ENCODE assay signal across 26 cellular contexts in the genomic region with DNA sequence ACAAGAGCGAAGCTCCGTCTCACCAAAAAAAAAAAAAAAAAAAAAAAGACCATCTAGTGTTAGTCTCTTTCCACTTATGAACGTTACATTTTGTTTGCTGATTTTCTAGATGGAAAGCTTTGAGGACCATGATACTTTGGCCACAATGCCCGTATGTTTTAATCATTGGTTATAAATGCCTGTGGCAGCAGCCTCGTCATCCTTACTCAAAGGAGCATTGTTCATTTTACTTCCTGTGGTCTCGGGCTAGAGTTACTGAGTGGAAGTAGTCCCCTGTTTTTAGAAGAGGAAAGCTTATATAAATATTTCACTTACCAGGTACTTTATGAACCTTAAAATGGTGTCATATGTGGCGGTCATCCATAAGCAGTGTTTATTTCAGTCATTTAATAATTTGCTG.
A peak's percentile ranks its signal among the peaks of the same experiment; 100 is the strongest.
DNase-seq lines count a peak whose midpoint lies in the region.
"Had no signal": no experiment of that assay in that cellular context is flagged by ENCODE, and none has a peak within 500 bp of the region (broad histone marks: within the 10 kb centered on the region; RNA-seq: fewer than 3 reads in every experiment).

No MANE protein-coding gene starts in this region.

- peak; percentile 31 for DNase-seq in EH (ENCODE audit: low read depth)
- DNase-seq in M059J (ENCODE audit: low read depth), result peak; percentile 92
- peak; percentile 85 for DNase-seq in astrocyte of the hippocampus (ENCODE audit: low read depth, low spot score)
- DNase-seq in myocyte (ENCODE audit: low read depth), result peak; percentile 28
- DNase-seq in mesenteric fat pad (ENCODE audit: low spot score), result no peak
- no peak for DNase-seq in NCI-H69 (lab: John Stamatoyannopoulos, UW)
- DNase-seq in HCEC 1CT, result no peak
- DNase-seq in NCI-H510A (lab: John Stamatoyannopoulos, UW), result no peak
- DNase-seq: activated CD4-positive, alpha-beta memory T cell treated with anti-CD3 and anti-CD28 coated beads, Interleukin-2, amount 10 ng/mL, durations not matched to agents 7 days and 5 days; activated CD4-positive, CD25-positive, alpha-beta regulatory T cell; activated naive CD4-positive, alpha-beta T cell treated with anti-CD3 and anti-CD28 coated beads, Interleukin-2, amount 10 ng/mL, durations not matched to agents 7 days and 5 days; activated T-cell treated with anti-CD3 and anti-CD28 coated beads, Interleukin-2, amount 50 U/mL, for 4 hours; body of pancreas; cortex of kidney; DMS 273 treated with DMSO at 0.1 percent for 48 hours; foreskin fibroblast; hypothalamus; Karpas-422; mesendoderm; natural killer cell; NCI-H1092 treated with DMSO at 0.1 percent for 48 hours; NCI-H2081 treated with DMSO at 0.1 percent for 48 hours; NCI-H446 treated with DMSO at 0.1 percent for 48 hours; Peyer's patch; T-helper 9 cell; thyroid gland had no signal

Comparison
In these comparisons a context has a peak if more than half of its experiments do, and no peak if none do; other contexts are left out.
1. DNase-seq: peak in EH (single experiment), M059J (single experiment), astrocyte of the hippocampus (single experiment) and myocyte (single experiment); none in mesenteric fat pad (single experiment), NCI-H69 (single experiment), HCEC 1CT (single experiment) and NCI-H510A (single experiment).